1 cellular context compared by ENCODE assay signal in the genomic region with DNA sequence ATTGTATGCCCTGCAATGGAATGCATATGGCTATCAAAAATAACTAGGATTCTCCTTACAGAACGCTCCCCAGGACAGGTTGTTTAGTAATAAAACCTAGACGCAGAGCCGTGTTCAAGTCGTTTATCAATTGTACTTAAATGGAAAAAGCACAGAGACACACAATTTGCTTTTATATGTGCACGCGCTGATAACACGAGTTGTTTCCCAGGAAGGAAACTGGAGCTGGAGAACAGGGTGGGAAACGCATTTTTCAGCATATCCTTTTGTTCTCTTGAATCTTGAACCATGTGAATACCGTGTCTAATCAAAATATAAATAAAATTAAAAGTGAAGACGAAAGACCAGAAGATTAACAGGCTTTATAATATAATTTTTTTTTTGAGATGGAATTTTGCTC.
TF ChIP-seq lines count a peak whose summit lies in the region.

No MANE protein-coding gene starts in this region.

TF ChIP-seq in IMR-90, 13 proteins besides CTCF, POLR2A, EP300 and RAD21 (continued from another document):
- TF ChIP-seq, protein P1, sequence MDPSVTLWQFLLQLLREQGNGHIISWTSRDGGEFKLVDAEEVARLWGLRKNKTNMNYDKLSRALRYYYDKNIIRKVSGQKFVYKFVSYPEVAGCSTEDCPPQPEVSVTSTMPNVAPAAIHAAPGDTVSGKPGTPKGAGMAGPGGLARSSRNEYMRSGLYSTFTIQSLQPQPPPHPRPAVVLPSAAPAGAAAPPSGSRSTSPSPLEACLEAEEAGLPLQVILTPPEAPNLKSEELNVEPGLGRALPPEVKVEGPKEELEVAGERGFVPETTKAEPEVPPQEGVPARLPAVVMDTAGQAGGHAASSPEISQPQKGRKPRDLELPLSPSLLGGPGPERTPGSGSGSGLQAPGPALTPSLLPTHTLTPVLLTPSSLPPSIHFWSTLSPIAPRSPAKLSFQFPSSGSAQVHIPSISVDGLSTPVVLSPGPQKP (IDR thresholded peaks at IDR 0.05; ENCODE audit: borderline replicate concordance, low read depth, low read length) = no peak
- TF ChIP-seq, protein P2, sequence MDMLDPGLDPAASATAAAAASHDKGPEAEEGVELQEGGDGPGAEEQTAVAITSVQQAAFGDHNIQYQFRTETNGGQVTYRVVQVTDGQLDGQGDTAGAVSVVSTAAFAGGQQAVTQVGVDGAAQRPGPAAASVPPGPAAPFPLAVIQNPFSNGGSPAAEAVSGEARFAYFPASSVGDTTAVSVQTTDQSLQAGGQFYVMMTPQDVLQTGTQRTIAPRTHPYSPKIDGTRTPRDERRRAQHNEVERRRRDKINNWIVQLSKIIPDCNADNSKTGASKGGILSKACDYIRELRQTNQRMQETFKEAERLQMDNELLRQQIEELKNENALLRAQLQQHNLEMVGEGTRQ (IDR thresholded peaks at IDR 0.05; ENCODE audit: low read depth, low read length) = no peak
- no peak for TF ChIP-seq FOS (IDR thresholded peaks at IDR 0.05; ENCODE audit: low read depth, low read length)
- TF ChIP-seq NFE2L2 (IDR thresholded peaks at IDR 0.05; ENCODE audit: low read depth, low read length) = no peak
- TF ChIP-seq RFX5 (IDR thresholded peaks at IDR 0.05; ENCODE audit: low read depth, low read length) = no peak
- TF ChIP-seq BHLHE40 (IDR thresholded peaks at IDR 0.05; ENCODE audit: low read depth, low read length) = no peak
- TF ChIP-seq MXI1 (IDR thresholded peaks at IDR 0.05; ENCODE audit: borderline replicate concordance, low read depth, low read length) = no peak
- no peak for TF ChIP-seq CEBPB (IDR thresholded peaks at IDR 0.05; ENCODE audit: low read depth, low read length)
